1 cellular context compared by ENCODE assay signal in genomic region chr19:6988257-6988656, GRCh38.
TF ChIP-seq lines count a peak whose summit lies in the region.

No MANE protein-coding gene starts in this region.

TF ChIP-seq in GM12878, 131 proteins besides CTCF, POLR2A, EP300 and RAD21:
- 0 out of 2 replicates have a peak, but pooled peaks have one; percentile 8 for TF ChIP-seq IKZF1 (conservative IDR thresholded peaks at IDR 0.05)
- TF ChIP-seq IRF4 (IDR thresholded peaks at IDR 0.05; ENCODE audit: low read depth, low read length) = 0 out of 2 replicates have a peak, but pooled peaks have one; percentile 18
- no peak for TF ChIP-seq TCF12 (IDR thresholded peaks at IDR 0.05; ENCODE audit: low read depth, low read length)
- TF ChIP-seq ZBTB4 (CRISPR knock-in tag; IDR thresholded peaks at IDR 0.05) = no peak
